Comparison of ENCODE assay signal across 1 cellular context in the genomic region with DNA sequence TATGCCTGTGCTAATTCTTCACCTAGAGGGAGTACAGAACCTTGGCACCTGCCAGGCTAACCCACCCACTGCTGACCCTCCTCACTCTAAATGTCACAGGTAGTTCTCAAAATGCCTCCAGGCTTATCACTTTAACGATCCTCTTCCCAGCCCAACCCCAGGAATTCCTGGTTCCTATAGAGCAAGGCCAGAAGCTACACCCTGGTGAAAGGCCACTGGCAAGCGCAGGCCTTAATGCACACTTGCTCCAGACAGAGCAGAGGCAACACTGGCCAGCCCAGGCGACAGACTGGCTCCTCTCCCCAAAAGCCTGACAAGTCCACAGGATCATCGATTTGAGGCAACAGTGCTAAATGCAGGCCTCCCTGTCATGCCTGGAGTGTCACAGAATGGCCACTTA.
TF ChIP-seq lines count a peak whose summit lies in the region.

No MANE protein-coding gene starts in this region.

TF ChIP-seq in A549, 52 proteins besides CTCF, POLR2A, EP300 and RAD21 (continued from another document):
- TF ChIP-seq REST (IDR thresholded peaks at IDR 0.05) (no peak), PBX3 (IDR thresholded peaks at IDR 0.05) (no peak)
